ENCODE assay signal across 16 cellular contexts in the genomic region with DNA sequence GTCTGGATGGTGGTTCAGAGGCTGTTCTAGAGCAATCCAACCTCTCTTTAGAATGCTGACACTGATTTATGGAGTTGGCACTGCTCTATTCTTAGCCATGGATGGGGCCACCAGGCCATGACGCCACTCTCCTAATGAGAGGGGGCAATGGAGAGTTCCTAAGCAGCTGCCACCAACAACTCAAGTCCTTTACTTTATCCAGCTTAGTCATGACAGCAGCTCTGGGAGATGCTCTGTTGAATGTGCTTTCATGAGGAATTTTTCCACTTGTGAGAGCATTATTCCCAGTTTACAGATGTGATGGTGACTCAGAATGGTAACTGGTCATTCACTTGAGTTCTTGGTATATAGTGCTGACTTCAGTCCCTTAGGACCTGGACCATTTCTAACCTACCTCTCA.
"Had no signal": no experiment of that assay in that cellular context is flagged by ENCODE, and none has a peak within 500 bp of the region (broad histone marks: within the 10 kb centered on the region; RNA-seq: fewer than 3 reads in every experiment).

No MANE protein-coding gene starts in this region.

- H3K27ac ChIP-seq: ascending aorta, cardiac muscle cell, tibial nerve, uterus had no signal

- H3K27ac Mint-ChIP-seq: activated naive CD4-positive, alpha-beta T cell treated with anti-CD3 and anti-CD28 coated beads for 36 hours; activated T-helper 2 cell treated with anti-CD3 and anti-CD28 coated beads, Interferon-gamma antibody, Interleukin-2, Interleukin-4, amounts not matched to agents 10 μg/mL and 5 μg/mL and 100 μg/mL, durations not matched to agents 14 hours and 24 hours and 36 hours; memory B cell; natural killer cell treated with Interleukin-12 subunit alpha and Interleukin-12 subunit beta and Interleukin-15 and Interleukin-18, amount 100 ng/mL, for 72 hours; progenitor cell of endocrine pancreas had no signal

- H3K36me3 ChIP-seq: ascending aorta, cardiac muscle cell, uterus had no signal

- H3K9me3 ChIP-seq: ascending aorta, tibial nerve, uterus had no signal

- H3K4me1 ChIP-seq: ascending aorta, tibial nerve, uterus had no signal

- DNase-seq: activated CD4-positive, alpha-beta T cell treated with anti-CD3 and anti-CD28 coated beads, Interleukin-2, amount 50 U/mL, for 1 hour; activated naive CD4-positive, alpha-beta T cell treated with anti-CD3 and anti-CD28 coated beads for 36 hours; hippocampal formation; left ventricle myocardium superior; right cardiac atrium; small intestine; stimulated activated CD4-positive, alpha-beta T cell treated with anti-CD3 and anti-CD28 coated beads, Interleukin-4, amount 100 ng/mL, for 24 hours; stimulated activated naive CD4-positive, alpha-beta T cell; uterus had no signal

- H3K27me3 ChIP-seq: ascending aorta, cardiac muscle cell, tibial nerve, uterus had no signal

- H3K4me3 Mint-ChIP-seq: activated naive CD4-positive, alpha-beta T cell treated with anti-CD3 and anti-CD28 coated beads for 36 hours; memory B cell; natural killer cell treated with Interleukin-12 subunit alpha and Interleukin-12 subunit beta and Interleukin-15 and Interleukin-18, amount 100 ng/mL, for 72 hours had no signal

- H3K4me3 ChIP-seq: ascending aorta, cardiac muscle cell, tibial nerve, uterus had no signal

- H3K9me3 Mint-ChIP-seq: activated naive CD4-positive, alpha-beta T cell treated with anti-CD3 and anti-CD28 coated beads for 36 hours; activated T-helper 2 cell treated with anti-CD3 and anti-CD28 coated beads, Interferon-gamma antibody, Interleukin-2, Interleukin-4, amounts not matched to agents 10 μg/mL and 5 μg/mL and 100 μg/mL, durations not matched to agents 14 hours and 24 hours and 36 hours; memory B cell; natural killer cell treated with Interleukin-12 subunit alpha and Interleukin-12 subunit beta and Interleukin-15 and Interleukin-18, amount 100 ng/mL, for 72 hours had no signal

- H3K27me3 Mint-ChIP-seq: memory B cell; natural killer cell treated with Interleukin-12 subunit alpha and Interleukin-12 subunit beta and Interleukin-15 and Interleukin-18, amount 100 ng/mL, for 72 hours; progenitor cell of endocrine pancreas had no signal

- H3K36me3 Mint-ChIP-seq: natural killer cell treated with Interleukin-12 subunit alpha and Interleukin-12 subunit beta and Interleukin-15 and Interleukin-18, amount 100 ng/mL, for 72 hours had no signal
